18 cellular contexts compared by ENCODE assay signal in the genomic region with DNA sequence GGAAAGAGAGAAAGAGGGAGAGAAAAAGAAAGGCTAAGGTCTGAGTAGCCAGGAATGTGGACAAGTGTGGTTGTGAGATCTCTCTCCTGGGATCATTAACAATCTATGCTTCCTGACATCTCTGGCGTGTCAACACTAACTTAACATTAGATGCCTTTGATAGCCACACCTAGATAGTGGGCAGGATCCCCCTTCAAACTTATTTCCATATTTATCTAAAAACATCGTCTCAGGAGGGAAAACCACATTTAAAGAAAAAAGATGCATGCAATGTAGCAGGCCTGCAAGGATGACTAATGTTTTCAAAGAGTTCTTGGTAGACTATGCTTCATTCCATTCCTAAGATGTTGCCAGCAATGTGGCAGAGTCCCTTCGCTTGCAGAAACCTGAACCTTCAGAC.
DNase-seq lines count a peak whose midpoint lies in the region; ATAC-seq and TF ChIP-seq lines count a peak whose summit lies in the region.
"Had no signal": no experiment of that assay in that cellular context is flagged by ENCODE, and none has a peak within 500 bp of the region (broad histone marks: within the 10 kb centered on the region; RNA-seq: fewer than 3 reads in every experiment).

No MANE protein-coding gene starts in this region.

- H3K27me3 ChIP-seq in cardiac muscle cell (no peaks in the 10 kb centered on the region), left ventricle myocardium inferior (ENCODE audit: low read depth) (no peaks in the 10 kb centered on the region), ascending aorta (no peaks in the 10 kb centered on the region), foreskin keratinocyte (no peaks in the 10 kb centered on the region)
- H3K27me3 ChIP-seq: neural progenitor cell, upper lobe of left lung had no signal

- TF ChIP-seq CTCF in cardiac muscle cell (IDR thresholded peaks at IDR 0.05; ENCODE audit: low read depth, low read length) (no peak), left ventricle myocardium inferior (IDR thresholded peaks at IDR 0.05; ENCODE audit: borderline replicate concordance) (no peak), ascending aorta (IDR thresholded peaks at IDR 0.05) (no peak), foreskin keratinocyte (conservative IDR thresholded peaks at IDR 0.05) (no peak), type B pancreatic cell (conservative IDR thresholded peaks at IDR 0.05) (no peak)

- DNase-seq in cardiac muscle cell (ENCODE audit: low read depth in 1 of 2, low spot score in 1 of 2): peak in 1 of 2 donors; percentile 73
- DNase-seq in left ventricle myocardium inferior: no peak
- DNase-seq in ascending aorta (ENCODE audit: low spot score in 2 of 2): no peak
- DNase-seq in foreskin keratinocyte: peak; percentile 15 to 60
- DNase-seq in type B pancreatic cell (ENCODE audit: extremely low spot score, unreplicated experiment): no peak
- no peak for DNase-seq in NCI-H2171 (lab: John Stamatoyannopoulos, UW)
- no peak for DNase-seq in activated gamma-delta T cell (lab: John Stamatoyannopoulos, UW)
- DNase-seq: activated CD8-positive, alpha-beta memory T cell treated with anti-CD3 and anti-CD28 coated beads, Interleukin-2, amount 50 U/mL, for 48 hours; activated naive CD8-positive, alpha-beta T cell treated with anti-CD3 and anti-CD28 coated beads, Interleukin-2, amount 10 ng/mL, durations not matched to agents 7 days and 5 days; effector CD8-positive, alpha-beta T cell; hippocampal formation; left ventricle myocardium superior; NCI-H2107; upper lobe of left lung had no signal

- H3K4me1 ChIP-seq in cardiac muscle cell (ENCODE audit: low read depth) (no peaks in the 10 kb centered on the region), left ventricle myocardium inferior (peaks cover 13% of the 10 kb centered on the region), ascending aorta (peaks cover 3 to 46% of the 10 kb centered on the region in 2 donors), foreskin keratinocyte (no peaks in the 10 kb centered on the region)
- H3K4me1 ChIP-seq: neural progenitor cell had no signal

- H3K9me3 ChIP-seq in cardiac muscle cell (ENCODE audit: low read depth): no peaks in the 10 kb centered on the region
- H3K9me3 ChIP-seq in left ventricle myocardium inferior (replicated peaks): no peaks in the 10 kb centered on the region
- no peaks in the 10 kb centered on the region for H3K9me3 ChIP-seq in ascending aorta
- H3K9me3 ChIP-seq: A549, upper lobe of left lung had no signal

- peaks cover 15% of the 10 kb centered on the region for H3K4me1 Mint-ChIP-seq in type B pancreatic cell (ENCODE audit: unreplicated experiment)
- H3K4me1 Mint-ChIP-seq: neural progenitor cell, WTC11 had no signal

- intact Hi-C loops in left ventricle myocardium inferior (cut with micrococcal nuclease): no loop called here
- intact Hi-C loops in ascending aorta (cut with DNase I): loop anchor here (2.0 to 5.0 kb wide), 2 partner anchors 19 to 38 kb away; no protein-coding TSS in a partner anchor

- H3K9me3 Mint-ChIP-seq in type B pancreatic cell: no peaks in the 10 kb centered on the region
- H3K9me3 Mint-ChIP-seq: activated naive CD8-positive, alpha-beta T cell treated with anti-CD3 and anti-CD28 coated beads, Interleukin-2, amount 10 ng/mL, durations not matched to agents 7 days and 5 days; neural progenitor cell; WTC11 had no signal

- H3K4me3 ChIP-seq in cardiac muscle cell (no peak overlapping the region), left ventricle myocardium inferior (no peak overlapping the region), ascending aorta (no peak overlapping the region)
- H3K4me3 ChIP-seq: A549, neural progenitor cell, upper lobe of left lung had no signal

- peak overlapping the region; percentile 17 for H3K27ac ChIP-seq in cardiac muscle cell
- H3K27ac ChIP-seq in left ventricle myocardium inferior (replicated peaks): no peak overlapping the region
- peak overlapping the region; percentile 81 to 85 for H3K27ac ChIP-seq in ascending aorta
- no peak overlapping the region for H3K27ac ChIP-seq in foreskin keratinocyte
- H3K27ac ChIP-seq: A549, neural progenitor cell, upper lobe of left lung had no signal

- H3K27ac Mint-ChIP-seq in type B pancreatic cell: peak overlapping the region; percentile 21
- H3K27ac Mint-ChIP-seq: activated naive CD8-positive, alpha-beta T cell treated with anti-CD3 and anti-CD28 coated beads, Interleukin-2, amount 10 ng/mL, durations not matched to agents 7 days and 5 days; neural progenitor cell; WTC11 had no signal

- peaks cover 47% of the 10 kb centered on the region for H3K36me3 Mint-ChIP-seq in type B pancreatic cell
- H3K36me3 Mint-ChIP-seq: WTC11 had no signal

- no peak overlapping the region for H3K4me3 Mint-ChIP-seq in type B pancreatic cell
- H3K4me3 Mint-ChIP-seq: activated naive CD8-positive, alpha-beta T cell treated with anti-CD3 and anti-CD28 coated beads, Interleukin-2, amount 10 ng/mL, durations not matched to agents 7 days and 5 days; neural progenitor cell; WTC11 had no signal

- H3K36me3 ChIP-seq in cardiac muscle cell (peaks cover 8% of the 10 kb centered on the region), left ventricle myocardium inferior (peaks cover 46% of the 10 kb centered on the region), ascending aorta (peaks cover 12 to 14% of the 10 kb centered on the region in 2 donors)

- peak; percentile 36 for ATAC-seq in foreskin keratinocyte
- no peak for ATAC-seq in HG02571 (IDR thresholded peaks at IDR 0.05; ENCODE audit: unreplicated experiment)
- ATAC-seq: left ventricle myocardium superior, WTC11 had no signal

- no peaks in the 10 kb centered on the region for H3K27me3 Mint-ChIP-seq in type B pancreatic cell
- H3K27me3 Mint-ChIP-seq: activated naive CD8-positive, alpha-beta T cell treated with anti-CD3 and anti-CD28 coated beads, Interleukin-2, amount 10 ng/mL, durations not matched to agents 7 days and 5 days had no signal

Comparison
In these comparisons a context has a peak if more than half of its experiments do, and no peak if none do; other contexts are left out.
1. H3K27ac ChIP-seq: peak in cardiac muscle cell (single experiment) and ascending aorta (2 of 2); none in left ventricle myocardium inferior (single experiment) and foreskin keratinocyte (single experiment).
2. DNase-seq: peak in foreskin keratinocyte (2 of 2); none in left ventricle myocardium inferior (single experiment), ascending aorta (0 of 2), type B pancreatic cell (single experiment), NCI-H2171 (single experiment) and activated gamma-delta T cell (single experiment).